Comparison of ENCODE assay signal across 8 cellular contexts in genomic region chr20:45362804-45363610, GRCh38. TPM values are rescaled to one million over a fixed set of nuclear protein-coding genes. Genes with fewer than 3 reads are reported as not detected.
DNase-seq lines count a peak whose midpoint lies in the region; ATAC-seq, FAIRE-seq and TF ChIP-seq lines count a peak whose summit lies in the region.

SYS1 (plus strand) TSS chr20:45363156; CDS start chr20:45363532, 376 bp downstream.

- H3K4me1 ChIP-seq in trophoblast cell (ENCODE audit: control insufficient read depth in 1 of 2, insufficient read depth in 2 of 2, low read length in 2 of 2) = peaks cover 24 to 28% of the 10 kb centered on the region in 2 experiments
- peaks cover 28 to 71% (median 46%) of the 10 kb centered on the region in 4 donors for H3K4me1 ChIP-seq in transverse colon

- peak within 1 kb of the TSS; percentile 99 to 100 for H3K27ac Mint-ChIP-seq in T-cell

- peak within 1 kb of the TSS; percentile 84 for H3K4me2 ChIP-seq in trophoblast cell (ENCODE audit: low read length)

- peak within 1 kb of the TSS; percentile 25 for H3K14ac ChIP-seq in trophoblast cell (ENCODE audit: low read length)

- H2BK5ac ChIP-seq in trophoblast cell (ENCODE audit: low read depth, low read length, poor library complexity) = peak within 1 kb of the TSS; percentile 42

- H3K9me3 Mint-ChIP-seq in T-cell = no peaks in the 10 kb centered on the region

- H2BK120ac ChIP-seq in trophoblast cell (ENCODE audit: insufficient read depth, low read length, poor library complexity) = peak within 1 kb of the TSS; percentile 5

- peak within 1 kb of the TSS; percentile 46 for H3K18ac ChIP-seq in trophoblast cell (ENCODE audit: low read length)

- H3K4me3 ChIP-seq in trophoblast cell (ENCODE audit: low read depth, low read length) (peak within 1 kb of the TSS; percentile 88), transverse colon (peak within 1 kb of the TSS; percentile 44 to 83 (median 67))

- CTCF ChIA-PET in T-cell (lab: Charles Lee) = interaction anchor here (0.6 to 5.8 kb wide), 24 partner anchors 10 to 741 kb away, joined by 3 to 95 read pairs (median 5); partner anchors contain the start of gene PIGT (in 2 of the 2)

- peak within 1 kb of the TSS; percentile 23 for H2AFZ ChIP-seq in trophoblast cell (ENCODE audit: insufficient read depth, low read length, poor library complexity)

- H2AK5ac ChIP-seq in trophoblast cell (ENCODE audit: low read length) = no peak within 1 kb of the TSS

- peak; percentile 84 for TF ChIP-seq POLR2A in GM12892 (IDR thresholded peaks at IDR 0.05; ENCODE audit: low read depth, low read length)
- TF ChIP-seq POLR2A in transverse colon (IDR thresholded peaks at IDR 0.05) = peak; percentile 96

- H3K23ac ChIP-seq in trophoblast cell (ENCODE audit: low read length) = no peak within 1 kb of the TSS

- no peaks in the 10 kb centered on the region for H3K27me3 ChIP-seq in trophoblast cell (ENCODE audit: insufficient read depth, low read length)
- no peaks in the 10 kb centered on the region for H3K27me3 ChIP-seq in transverse colon

- peak within 1 kb of the TSS; percentile 53 for H2BK12ac ChIP-seq in trophoblast cell (ENCODE audit: low read length)

- TF ChIP-seq CTCF in transverse colon (IDR thresholded peaks at IDR 0.05) = peak; percentile 88 to 98 (median 94)

- peak; percentile 92 for FAIRE-seq in GM12892 (lab: Jason Lieb, UNC)

- peak within 1 kb of the TSS; percentile 86 to 99 (median 98) for H3K4me3 Mint-ChIP-seq in T-cell

- TF ChIP-seq EP300 in transverse colon (IDR thresholded peaks at IDR 0.05; ENCODE audit: low read depth) = no peak

- peak; percentile 78 for ATAC-seq in HG02852 (IDR thresholded peaks at IDR 0.05; ENCODE audit: unreplicated experiment)
- ATAC-seq in T-cell (replicated peaks in 1 of 4) = peak; percentile 84 to 86 (median 84)

- H3K9me3 ChIP-seq in trophoblast cell (ENCODE audit: insufficient read depth, low read depth, low read length) (no peaks in the 10 kb centered on the region), transverse colon (no peaks in the 10 kb centered on the region)

- H3K4ac ChIP-seq in trophoblast cell (ENCODE audit: low read depth, low read length) = peak within 1 kb of the TSS; percentile 39

- no peak within 1 kb of the TSS for H3K27ac ChIP-seq in adipose tissue (ENCODE audit: low read depth, low read length)
- H3K27ac ChIP-seq in trophoblast cell (ENCODE audit: low read depth, low read length) = peak within 1 kb of the TSS; percentile 83
- peak within 1 kb of the TSS; percentile 92 to 97 (median 95) for H3K27ac ChIP-seq in transverse colon

- H3K36me3 Mint-ChIP-seq in T-cell = peaks cover 22% of the 10 kb centered on the region

- DNase-seq in GM12892 (ENCODE audit: insufficient read length) (peak; percentile 81), NCI-H1436 treated with DMSO at 0.1 percent for 48 hours (lab: John Stamatoyannopoulos, UW) (peak; percentile 93), T-cell (peak; percentile 97 to 99 (median 98)), cardiac septum (ENCODE audit: low spot score) (peak; percentile 99), trophoblast cell (peak; percentile 98 to 100), transverse colon (peak; percentile 99)

- WGBS in adipose tissue, 3 donors = 0% methylated on average over 55 of the region's 55 CpGs
- WGBS in trophoblast cell (ENCODE audit: extremely low coverage, insufficient coverage, insufficient read length) = no CpG with 5 or more reads among the region's 55 CpGs
- WGBS in transverse colon (ENCODE audit: low coverage in 1 of 2), 2 donors = 0 to 1% methylated on average over 7 to 49 of the region's 55 CpGs

- H3K9ac ChIP-seq in trophoblast cell (ENCODE audit: low read length) = peak within 1 kb of the TSS; percentile 90

- H4K91ac ChIP-seq in trophoblast cell (ENCODE audit: low read depth, low read length) = peak within 1 kb of the TSS; percentile 69

- POLR2A ChIA-PET in T-cell (lab: Charles Lee) = interaction anchor here (0.6 to 2.4 kb wide), 8 partner anchors 8 to 395 kb away, joined by 3 to 19 read pairs (median 4); partner anchors contain the start of gene PIGT (in 1 of the 2)

- in situ Hi-C loops in transverse colon (cut with MboI; ENCODE audit: low pct_ligation_motif_present in 1 of 4, low pct_unique_long_range_greater_than_20kb in 1 of 4, low sequenced_read_pairs in 3 of 4) = no loop called here

- H3K79me1 ChIP-seq in trophoblast cell (ENCODE audit: low read length) = peaks cover 26% of the 10 kb centered on the region

- H3K36me3 ChIP-seq in trophoblast cell (ENCODE audit: control insufficient read depth in 1 of 2, insufficient read depth in 2 of 2, low read length in 2 of 2) (peaks cover 14 to 24% of the 10 kb centered on the region in 2 experiments), transverse colon (peaks cover 0 to 25% (median 8%) of the 10 kb centered on the region in 4 donors)

- peaks cover 8% of the 10 kb centered on the region for H3K79me2 ChIP-seq in trophoblast cell (ENCODE audit: control insufficient read depth, insufficient read depth, low read length, poor library complexity)

- peak within 1 kb of the TSS; percentile 76 for H4K8ac ChIP-seq in trophoblast cell (ENCODE audit: low read depth, low read length)

- peaks cover 42 to 50% (median 47%) of the 10 kb centered on the region in 3 donors for H3K4me1 Mint-ChIP-seq in T-cell

- no peaks in the 10 kb centered on the region for H3K27me3 Mint-ChIP-seq in T-cell

- peak within 1 kb of the TSS; percentile 2 for H4K12ac ChIP-seq in trophoblast cell (ENCODE audit: low read depth, low read length)

- intact Hi-C loops in cardiac septum (cut with DNase I) (loop anchor here (2.0 kb wide), 1 partner anchor 74 kb away; no protein-coding TSS in a partner anchor), transverse colon (cut with DNase I; ENCODE audit: low total_unique reads) (no loop called here)

RNA-seq across cellular contexts. Expression of gene SYS1, which starts in this region (rescaled TPM):
- polyA plus RNA-seq in GM12892 (2012; ENCODE audit: missing spikeins) = 5.2 TPM
- total RNA-seq in T-cell (10 to 100 TPM; 53.1 to 86.9 (median 58.2) TPM), cardiac septum (17.4 TPM), transverse colon (10 to 100 TPM in 3 of 4 donors, 1 to 10 TPM in 1; 5.6 to 64.7 (median 38.4) TPM)
- 10 to 100 TPM; 13.2 to 29.5 (median 21.6) TPM for polyA plus RNA-seq in adipose tissue
- 14.7 and 15.0 TPM in 2 replicates for polyA plus RNA-seq in trophoblast cell (2013)
